Comparison of ENCODE assay signal across 19 cellular contexts in the genomic region with DNA sequence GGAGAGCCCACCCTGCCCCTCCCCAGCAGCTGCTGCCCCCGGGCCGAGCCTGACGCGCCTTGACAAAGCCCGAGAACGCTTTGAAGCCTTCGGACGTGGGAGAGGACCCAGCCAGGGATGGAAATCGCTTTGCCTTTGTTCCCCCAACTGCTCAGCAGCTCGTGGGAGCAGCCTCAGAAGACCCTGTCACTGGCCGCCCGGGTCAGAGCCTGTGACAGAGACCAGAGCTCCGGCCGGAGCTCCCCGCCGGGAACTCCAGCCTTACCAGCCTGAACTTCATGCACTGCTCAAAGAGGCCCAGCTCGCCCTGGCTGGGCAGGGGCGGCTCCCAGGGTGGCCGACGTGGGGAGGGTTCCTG. TPM values are rescaled to one million over a fixed set of nuclear protein-coding genes. Genes with fewer than 3 reads are reported as not detected.
DNase-seq lines count a peak whose midpoint lies in the region; ATAC-seq and TF ChIP-seq lines count a peak whose summit lies in the region.
"Had no signal": no experiment of that assay in that cellular context is flagged by ENCODE, and none has a peak within 500 bp of the region (broad histone marks: within the 10 kb centered on the region; RNA-seq: fewer than 3 reads in every experiment).

No MANE protein-coding gene starts in this region.

- peak overlapping the region; percentile 44 for H3K4ac ChIP-seq in mesendoderm (ENCODE audit: low read depth, low read length)

- H3K4me3 Mint-ChIP-seq in brain: peak overlapping the region in 3 of 5 experiments; percentile 24 to 76 (median 45)
- no peak overlapping the region for H3K4me3 Mint-ChIP-seq in glutamatergic neuron (ENCODE audit: unreplicated experiment)
- H3K4me3 Mint-ChIP-seq: activated CD4-positive, alpha-beta T cell treated with anti-CD3 and anti-CD28 coated beads for 36 hours; activated CD8-positive, alpha-beta memory T cell treated with anti-CD3 and anti-CD28 coated beads, Interleukin-2, amount 10 ng/mL, durations not matched to agents 7 days and 5 days; CD4-positive, CD25-positive, alpha-beta regulatory T cell had no signal

- peak overlapping the region; percentile 32 for H3K18ac ChIP-seq in mesendoderm (ENCODE audit: low read length)

- no peak overlapping the region for H3K4me3 ChIP-seq in mesendoderm (ENCODE audit: low read length)
- H3K4me3 ChIP-seq: heart left ventricle, SJCRH30, uterus had no signal

- TF ChIP-seq CTCF in brain (conservative IDR thresholded peaks at IDR 0.05): no peak
- no peak for TF ChIP-seq CTCF in glutamatergic neuron (IDR thresholded peaks at IDR 0.05; ENCODE audit: partially characterized antibody, unreplicated experiment)

- no peak overlapping the region for H3K23ac ChIP-seq in mesendoderm (ENCODE audit: low read length)

- no peak overlapping the region for H2BK5ac ChIP-seq in mesendoderm (ENCODE audit: low read length)

- H3K27me3 Mint-ChIP-seq in brain (no peaks in the 10 kb centered on the region), glutamatergic neuron (ENCODE audit: unreplicated experiment) (no peaks in the 10 kb centered on the region)

- no peak for ATAC-seq in HG02870 (IDR thresholded peaks at IDR 0.05; ENCODE audit: unreplicated experiment)
- ATAC-seq: activated CD4-positive, alpha-beta T cell treated with anti-CD3 and anti-CD28 coated beads for 36 hours; activated CD8-positive, alpha-beta memory T cell treated with anti-CD3 and anti-CD28 coated beads, Interleukin-2, amount 10 ng/mL, durations not matched to agents 7 days and 5 days; heart left ventricle had no signal

- H3K4me1 Mint-ChIP-seq in brain: peaks cover 26% of the 10 kb centered on the region
- peaks cover 2% of the 10 kb centered on the region for H3K4me1 Mint-ChIP-seq in glutamatergic neuron (ENCODE audit: low read depth, unreplicated experiment)
- H3K4me1 Mint-ChIP-seq: activated CD4-positive, alpha-beta T cell treated with anti-CD3 and anti-CD28 coated beads for 36 hours; activated CD8-positive, alpha-beta memory T cell treated with anti-CD3 and anti-CD28 coated beads, Interleukin-2, amount 10 ng/mL, durations not matched to agents 7 days and 5 days had no signal

- peak overlapping the region; percentile 28 for H3K27ac ChIP-seq in mesendoderm (ENCODE audit: low read depth, low read length)
- H3K27ac ChIP-seq: heart left ventricle, SJCRH30, uterus had no signal

- H3K9ac ChIP-seq in mesendoderm (ENCODE audit: low read length): no peak overlapping the region

- H3K4me1 ChIP-seq in mesendoderm (ENCODE audit: control insufficient read depth, low read depth, low read length): no peaks in the 10 kb centered on the region
- H3K4me1 ChIP-seq: SJCRH30, uterus had no signal

- H3K36me3 ChIP-seq in mesendoderm (ENCODE audit: control insufficient read depth, insufficient read depth, low read length): no peaks in the 10 kb centered on the region
- H3K36me3 ChIP-seq: heart left ventricle, SJCRH30, uterus had no signal

- no peak overlapping the region for H2BK15ac ChIP-seq in mesendoderm (replicated peaks; ENCODE audit: low read depth)

- no peak overlapping the region for H2BK120ac ChIP-seq in mesendoderm (ENCODE audit: low read depth, low read length)

- no CpG with 5 or more reads among the region's 20 CpGs for WGBS in mesendoderm (ENCODE audit: extremely low coverage, insufficient coverage, low lambda C conversion rate)

- H4K5ac ChIP-seq in mesendoderm (ENCODE audit: low read length): no peak overlapping the region

- H3K27ac Mint-ChIP-seq in brain (peak overlapping the region in 4 of 5 experiments; percentile 11 to 96 (median 76)), glutamatergic neuron (ENCODE audit: unreplicated experiment) (no peak overlapping the region)
- H3K27ac Mint-ChIP-seq: activated CD4-positive, alpha-beta T cell treated with anti-CD3 and anti-CD28 coated beads for 36 hours; activated CD8-positive, alpha-beta memory T cell treated with anti-CD3 and anti-CD28 coated beads, Interleukin-2, amount 10 ng/mL, durations not matched to agents 7 days and 5 days; CD4-positive, CD25-positive, alpha-beta regulatory T cell had no signal

- H3K36me3 Mint-ChIP-seq in brain (no peaks in the 10 kb centered on the region), glutamatergic neuron (ENCODE audit: unreplicated experiment) (no peaks in the 10 kb centered on the region)
- H3K36me3 Mint-ChIP-seq: activated CD8-positive, alpha-beta memory T cell treated with anti-CD3 and anti-CD28 coated beads, Interleukin-2, amount 10 ng/mL, durations not matched to agents 7 days and 5 days; CD4-positive, CD25-positive, alpha-beta regulatory T cell had no signal

- DNase-seq in ELF-1 (ENCODE audit: low read depth, low spot score): peak; percentile 80
- DNase-seq in mesendoderm: no peak
- no peak for DNase-seq in NAMALWA (ENCODE audit: low spot score)
- DNase-seq in glutamatergic neuron: no peak
- DNase-seq: ACHN; activated CD4-positive, alpha-beta T cell treated with anti-CD3 and anti-CD28 coated beads for 36 hours; activated CD8-positive, alpha-beta memory T cell treated with anti-CD3 and anti-CD28 coated beads, Interleukin-2, amount 10 ng/mL, durations not matched to agents 7 days and 5 days; activated effector memory CD4-positive, alpha-beta T cell treated with Interleukin-2 at 50 U/mL for 16 hours; CD4-positive, CD25-positive, alpha-beta regulatory T cell; NCI-H2029; NCI-H510A; SJCRH30; stimulated activated CD4-positive, alpha-beta T cell treated with anti-CD3 and anti-CD28 coated beads, Interleukin-4, amount 100 ng/mL, for 1 hour; T-helper 9 cell had no signal

- peak overlapping the region; percentile 56 for H4K8ac ChIP-seq in mesendoderm (ENCODE audit: low read depth, low read length)

- no peak overlapping the region for H3K4me2 ChIP-seq in mesendoderm (ENCODE audit: low read length)

- no peaks in the 10 kb centered on the region for H3K27me3 ChIP-seq in mesendoderm (ENCODE audit: insufficient read depth, low read length, poor library complexity)
- H3K27me3 ChIP-seq: SJCRH30, uterus had no signal

- no peak overlapping the region for H2AK5ac ChIP-seq in mesendoderm (ENCODE audit: low read length)

- peaks cover 0 to 29% (median 10%) of the 10 kb centered on the region in 5 experiments for H3K9me3 Mint-ChIP-seq in brain
- no peaks in the 10 kb centered on the region for H3K9me3 Mint-ChIP-seq in glutamatergic neuron (ENCODE audit: unreplicated experiment)

- peak overlapping the region; percentile 50 for H3K56ac ChIP-seq in mesendoderm (ENCODE audit: low read length)

- H3K79me2 ChIP-seq in mesendoderm (ENCODE audit: control insufficient read depth, insufficient read depth, low read length): no peaks in the 10 kb centered on the region

- H3K79me1 ChIP-seq in mesendoderm (ENCODE audit: low read length): no peaks in the 10 kb centered on the region

RNA-seq across cellular contexts. Expression of a gene that starts 2.6 kb away (rescaled TPM):
- polyA plus RNA-seq in brain (ENCODE audit: insufficient read depth, low read depth, low replicate concordance): 80.5 TPM
- polyA plus RNA-seq in mesendoderm (2013, experiment 1 of 2): 26.9 TPM
- polyA plus RNA-seq in mesendoderm (2013, experiment 2 of 2): 27.7 TPM
- 108 TPM for total RNA-seq in glutamatergic neuron (ENCODE audit: unreplicated experiment)
- total RNA-seq: OCI-LY7 had no signal

RNA-seq across cellular contexts. Expression of a gene that starts 11.5 kb away (rescaled TPM):
- 24.5 TPM for polyA plus RNA-seq in brain (ENCODE audit: insufficient read depth, low read depth, low replicate concordance)
- polyA plus RNA-seq in mesendoderm (2013, experiment 1 of 2): 0.41 TPM
- 0.39 TPM for polyA plus RNA-seq in mesendoderm (2013, experiment 2 of 2)
- total RNA-seq in glutamatergic neuron (ENCODE audit: unreplicated experiment): 4.3 TPM
- total RNA-seq: activated CD8-positive, alpha-beta memory T cell treated with anti-CD3 and anti-CD28 coated beads, Interleukin-2, amount 10 ng/mL, durations not matched to agents 7 days and 5 days; SJCRH30 had no signal
- polyA plus RNA-seq: CD4-positive, CD25-positive, alpha-beta regulatory T cell had no signal

RNA-seq across cellular contexts. Expression of a gene that starts 38.2 kb away (rescaled TPM):
- polyA plus RNA-seq in brain (ENCODE audit: insufficient read depth, low read depth, low replicate concordance): 0.81 TPM
- 0.51 TPM for polyA plus RNA-seq in mesendoderm (2013, experiment 1 of 2)
- 0.42 TPM for polyA plus RNA-seq in mesendoderm (2013, experiment 2 of 2)
- total RNA-seq in glutamatergic neuron (ENCODE audit: unreplicated experiment): 0.61 TPM
- total RNA-seq: CD4-positive, CD25-positive, alpha-beta regulatory T cell; OCI-LY7 had no signal
- polyA plus RNA-seq: CD4-positive, CD25-positive, alpha-beta regulatory T cell had no signal

RNA-seq across cellular contexts. Expression of a gene that starts 39.0 kb away (rescaled TPM):
- polyA plus RNA-seq in brain (ENCODE audit: insufficient read depth, low read depth, low replicate concordance): 284 TPM
- polyA plus RNA-seq in mesendoderm (2013, experiment 1 of 2): 107 TPM
- 106 TPM for polyA plus RNA-seq in mesendoderm (2013, experiment 2 of 2)
- total RNA-seq in glutamatergic neuron (ENCODE audit: unreplicated experiment): 155 TPM

RNA-seq across cellular contexts. Expression of a gene that starts 39.5 kb away (rescaled TPM):
- polyA plus RNA-seq in brain (ENCODE audit: insufficient read depth, low read depth, low replicate concordance): 9.2 TPM
- 13.0 TPM for polyA plus RNA-seq in mesendoderm (2013, experiment 1 of 2)
- 12.3 TPM for polyA plus RNA-seq in mesendoderm (2013, experiment 2 of 2)
- 13.5 TPM for total RNA-seq in glutamatergic neuron (ENCODE audit: unreplicated experiment)
